Comparison of ENCODE assay signal across 1 cellular context in the genomic region with DNA sequence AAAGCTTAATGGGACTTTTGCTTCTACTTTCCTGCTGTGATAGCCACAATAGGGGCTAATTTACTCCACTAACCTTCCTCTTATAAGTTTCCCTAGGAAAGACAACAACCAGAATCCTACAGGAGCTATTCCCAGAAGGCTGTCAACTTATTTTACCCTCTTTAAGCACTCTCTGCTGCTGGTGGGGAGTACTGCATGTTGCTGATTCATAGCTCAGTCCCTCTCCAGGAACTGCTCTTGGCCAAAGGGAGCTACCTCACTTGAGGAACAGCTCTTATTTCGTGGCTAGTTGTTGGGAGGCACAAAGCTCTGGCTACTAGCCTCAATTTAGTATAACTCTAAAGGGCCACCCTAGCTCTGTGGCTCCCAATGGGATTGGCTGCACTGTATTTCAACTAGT.
TF ChIP-seq lines count a peak whose summit lies in the region.

No MANE protein-coding gene starts in this region.

TF ChIP-seq in IMR-90, 13 proteins besides CTCF, POLR2A, EP300 and RAD21:
- peak; percentile 44; the same call in 1 of the 2 replicates for TF ChIP-seq SMC3 (IDR thresholded peaks at IDR 0.05; ENCODE audit: low read depth, low read length)
- no peak for TF ChIP-seq MAFK (IDR thresholded peaks at IDR 0.05; ENCODE audit: low read depth, low read length)
TF ChIP-seq in IMR-90: peak in this region for 1.
